17 cellular contexts compared by ENCODE assay signal in the genomic region with DNA sequence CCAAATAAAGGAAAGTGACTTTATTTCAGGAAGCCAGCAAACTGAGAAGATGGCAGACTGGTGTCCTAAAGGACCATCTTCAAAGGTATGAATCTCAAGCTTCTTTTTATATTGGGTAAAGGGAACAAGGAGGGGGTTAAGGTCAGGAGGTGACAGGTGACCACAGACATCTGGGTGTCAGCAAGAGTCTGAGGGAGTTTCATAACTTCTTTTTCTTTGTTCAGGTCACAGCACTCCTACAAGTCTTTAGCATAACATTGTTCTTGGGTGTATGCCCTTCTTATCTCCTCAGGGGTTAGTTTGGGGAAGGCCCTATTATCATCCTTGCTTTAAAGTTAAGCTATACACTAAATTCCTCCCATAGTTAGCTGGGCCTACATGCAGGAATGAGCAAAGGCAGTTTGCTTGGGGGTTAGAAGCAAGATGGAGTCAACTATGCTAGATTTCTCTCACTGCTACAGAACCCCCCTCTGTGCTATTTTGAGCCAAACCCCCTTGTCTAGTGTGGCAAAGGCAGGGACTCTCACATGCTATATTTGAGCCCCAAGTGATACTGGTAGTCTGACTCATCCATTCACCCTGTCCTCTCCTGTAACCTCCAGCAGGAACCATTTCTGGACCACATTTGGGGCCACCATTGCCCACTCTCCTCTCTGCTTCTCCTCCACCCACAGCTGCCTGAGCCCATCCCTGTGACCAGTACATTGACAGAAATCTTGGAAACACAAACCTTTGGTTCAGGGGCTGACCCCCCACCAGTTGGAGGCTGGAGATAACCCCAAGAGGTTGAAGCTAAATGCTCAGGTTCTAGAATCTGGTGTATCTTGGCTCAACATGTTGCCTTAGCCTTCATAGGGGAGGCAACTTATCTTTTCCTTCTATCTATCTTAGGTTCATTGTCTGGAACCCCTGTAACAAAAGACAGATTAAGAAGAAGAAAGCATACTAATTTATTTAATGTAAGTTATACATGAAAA. TPM values are rescaled to one million over a fixed set of nuclear protein-coding genes. Genes with fewer than 3 reads are reported as not detected.
DNase-seq lines count a peak whose midpoint lies in the region; ATAC-seq and TF ChIP-seq lines count a peak whose summit lies in the region.
"Had no signal": no experiment of that assay in that cellular context is flagged by ENCODE, and none has a peak within 500 bp of the region (broad histone marks: within the 10 kb centered on the region; RNA-seq: fewer than 3 reads in every experiment).

No MANE protein-coding gene starts in this region.

- peaks cover 27% of the 10 kb centered on the region for H3K36me3 Mint-ChIP-seq in memory B cell
- H3K36me3 Mint-ChIP-seq in activated CD8-positive, alpha-beta T cell treated with anti-CD3 and anti-CD28 coated beads for 36 hours (ENCODE audit: low read depth): peaks cover 21% of the 10 kb centered on the region

- no peaks in the 10 kb centered on the region for H3K27me3 ChIP-seq in stomach
- H3K27me3 ChIP-seq: suprapubic skin had no signal

- H3K4me3 ChIP-seq in stomach: no peak overlapping the region
- H3K4me3 ChIP-seq: lung, suprapubic skin had no signal

- H3K4me3 Mint-ChIP-seq in memory B cell: no peak overlapping the region
- H3K4me3 Mint-ChIP-seq in activated CD8-positive, alpha-beta T cell treated with anti-CD3 and anti-CD28 coated beads for 36 hours: no peak overlapping the region

- H3K36me3 ChIP-seq in stomach: peaks cover 0 to 35% (median 7%) of the 10 kb centered on the region in 4 donors

- peak; percentile 87 for ATAC-seq in GM18870 (IDR thresholded peaks at IDR 0.05; ENCODE audit: unreplicated experiment)
- ATAC-seq in GM21529 (IDR thresholded peaks at IDR 0.05; ENCODE audit: unreplicated experiment): peak; percentile 89
- peak; percentile 84 for ATAC-seq in HG03095 (IDR thresholded peaks at IDR 0.05; ENCODE audit: unreplicated experiment)
- ATAC-seq in memory B cell (ENCODE audit: low read depth): no peak
- no peak for ATAC-seq in activated CD8-positive, alpha-beta T cell treated with anti-CD3 and anti-CD28 coated beads for 36 hours

- H3K27ac Mint-ChIP-seq in memory B cell: peak overlapping the region; percentile 16
- H3K27ac Mint-ChIP-seq in activated CD8-positive, alpha-beta T cell treated with anti-CD3 and anti-CD28 coated beads for 36 hours: no peak overlapping the region

- no peaks in the 10 kb centered on the region for H3K4me1 ChIP-seq in stomach
- H3K4me1 ChIP-seq: parathyroid adenoma had no signal

- TF ChIP-seq EP300 in stomach (IDR thresholded peaks at IDR 0.05): no peak

- CTCF ChIA-PET in activated CD8-positive, alpha-beta T cell treated with anti-CD3 and anti-CD28 coated beads for 36 hours (lab: Charles Lee): interaction anchor here (1.2 kb wide), 1 partner anchor 10 kb away, joined by 3 read pairs; no protein-coding TSS in a partner anchor

- intact Hi-C loops in stomach (cut with DNase I; ENCODE audit: low total_unique reads): no loop called here
- intact Hi-C loops in activated CD8-positive, alpha-beta T cell treated with anti-CD3 and anti-CD28 coated beads for 36 hours (cut with micrococcal nuclease): no loop called here

- H3K9me3 Mint-ChIP-seq in memory B cell: peaks cover 3% of the 10 kb centered on the region
- H3K9me3 Mint-ChIP-seq in activated CD8-positive, alpha-beta T cell treated with anti-CD3 and anti-CD28 coated beads for 36 hours: peaks cover 6% of the 10 kb centered on the region

- TF ChIP-seq CTCF in stomach (IDR thresholded peaks at IDR 0.05): no peak
- TF ChIP-seq CTCF in activated CD8-positive, alpha-beta T cell treated with anti-CD3 and anti-CD28 coated beads for 36 hours (IDR thresholded peaks at IDR 0.05): no peak

- H3K4me1 Mint-ChIP-seq in memory B cell: no peaks in the 10 kb centered on the region
- H3K4me1 Mint-ChIP-seq in activated CD8-positive, alpha-beta T cell treated with anti-CD3 and anti-CD28 coated beads for 36 hours (ENCODE audit: low read depth): no peaks in the 10 kb centered on the region

- DNase-seq in memory B cell (ENCODE audit: low spot score in 2 of 2) (no peak), kidney glomerular epithelial cell (lab: John Stamatoyannopoulos, UW) (no peak), stomach (no peak)
- no peak for DNase-seq in activated CD8-positive, alpha-beta T cell treated with anti-CD3 and anti-CD28 coated beads for 36 hours
- no peak for DNase-seq in stimulated activated CD4-positive, alpha-beta T cell treated with anti-CD3 and anti-CD28 coated beads, Interleukin-4, amount 100 ng/mL, for 24 hours
- DNase-seq: amygdala; effector memory CD4-positive, alpha-beta T cell; NCI-H146; OCI-M1; stimulated activated CD4-positive, alpha-beta T cell treated with anti-CD3 and anti-CD28 coated beads, Interleukin-2, amount 100 ng/mL, for 48 hours; T-helper 2 cell had no signal

- no peak overlapping the region for H3K27ac ChIP-seq in stomach
- H3K27ac ChIP-seq: parathyroid adenoma, suprapubic skin had no signal

- no peaks in the 10 kb centered on the region for H3K27me3 Mint-ChIP-seq in memory B cell
- no peaks in the 10 kb centered on the region for H3K27me3 Mint-ChIP-seq in activated CD8-positive, alpha-beta T cell treated with anti-CD3 and anti-CD28 coated beads for 36 hours

- POLR2A ChIA-PET in activated CD8-positive, alpha-beta T cell treated with anti-CD3 and anti-CD28 coated beads for 36 hours (lab: Charles Lee): interaction anchor here (0.6 kb wide), 1 partner anchor 585 kb away, joined by 3 read pairs; no protein-coding TSS in a partner anchor

- no peaks in the 10 kb centered on the region for H3K9me3 ChIP-seq in stomach
- H3K9me3 ChIP-seq: suprapubic skin had no signal

- TF ChIP-seq POLR2A in stomach (IDR thresholded peaks at IDR 0.05): no peak

RNA-seq across cellular contexts. Expression of a gene that starts 55.5 kb away (rescaled TPM):
- total RNA-seq in stomach: 1 to 10 TPM in 3 of 5 donors, under 1 TPM in 1, not detected in 1; 0.89 to 4.1 (median 2.5) TPM
- under 1 TPM in 1 of 3 donors, not detected in 2; 0.10 TPM for polyA plus RNA-seq in stomach
- under 1 TPM in 1 of 2 experiments, not detected in 1; 0.09 TPM for total RNA-seq in activated CD8-positive, alpha-beta T cell treated with anti-CD3 and anti-CD28 coated beads for 36 hours

Comparison
In these comparisons a context has a peak if more than half of its experiments do, and no peak if none do; other contexts are left out.
1. ATAC-seq: peak in GM18870 (single experiment), GM21529 (single experiment) and HG03095 (single experiment); none in memory B cell (single experiment) and activated CD8-positive, alpha-beta T cell treated with anti-CD3 and anti-CD28 coated beads for 36 hours (single experiment).